In the genomic region with DNA sequence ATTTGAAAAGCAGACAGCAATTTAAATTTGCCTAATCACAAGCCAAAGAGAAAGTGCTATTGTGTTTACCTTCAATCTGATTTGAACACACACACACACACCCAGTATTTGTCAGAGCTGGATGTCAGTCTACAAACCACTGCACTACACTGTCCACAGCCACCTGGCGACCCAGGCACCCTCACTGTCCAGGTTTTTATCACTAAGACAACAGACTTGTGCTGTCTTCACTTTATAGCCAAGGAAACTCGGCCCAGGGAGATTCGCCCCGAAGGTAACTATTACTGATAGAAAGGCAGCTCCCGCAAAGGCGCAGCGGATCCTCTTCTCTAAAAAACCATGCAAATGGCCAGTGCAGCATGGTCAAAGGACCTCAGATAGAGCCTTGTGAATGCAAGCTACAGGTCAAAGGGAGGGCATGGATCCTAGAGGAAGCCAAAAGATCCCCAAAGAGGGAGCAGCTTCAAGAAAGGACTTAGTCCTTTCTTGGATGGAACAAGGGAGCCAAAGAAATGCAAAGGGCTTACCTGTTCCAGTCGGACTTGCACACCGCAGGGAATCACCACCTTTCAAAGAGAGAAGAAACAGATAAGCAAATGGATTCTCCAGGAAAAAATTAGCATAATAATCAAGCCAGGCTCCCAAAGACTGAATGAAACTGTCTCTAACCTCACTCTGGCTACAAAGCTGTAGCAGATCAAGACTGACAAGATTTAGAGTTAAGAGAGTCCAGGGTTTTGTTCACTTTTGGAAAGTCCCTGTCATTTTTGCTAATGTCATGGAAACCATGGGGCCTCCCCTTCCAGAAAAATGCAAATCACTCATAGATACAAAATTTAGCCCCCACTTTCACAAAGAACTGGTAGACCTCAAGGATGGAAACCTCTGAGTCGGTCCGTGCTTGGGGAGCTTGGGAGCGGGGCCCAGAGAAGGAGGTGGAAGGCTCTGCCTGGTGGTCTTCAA, we compare ENCODE assay signal across 8 cellular contexts.
DNase-seq lines count a peak whose midpoint lies in the region; ATAC-seq and TF ChIP-seq lines count a peak whose summit lies in the region.

No MANE protein-coding gene starts in this region.

- intact Hi-C loops in head of caudate nucleus (cut with DNase I) = no loop called here

- peak; percentile 53 for ATAC-seq in GM21737 (IDR thresholded peaks at IDR 0.05; ENCODE audit: unreplicated experiment)

- WGBS in mesodermal cell (ENCODE audit: insufficient coverage in 2 of 2), 2 experiments = 48 to 66% methylated on average over 7 to 9 of the region's 12 CpGs

- H3K4me3 ChIP-seq in GM12864 (ENCODE audit: low read depth, low read length) = peak overlapping the region; percentile 36
- H3K4me3 ChIP-seq in mesodermal cell (ENCODE audit: extremely low read depth, insufficient read depth, low read length, poor library complexity, severe bottlenecking) = no peak overlapping the region

- peaks cover 50% of the 10 kb centered on the region for H3K4me1 ChIP-seq in mesodermal cell (ENCODE audit: control insufficient read depth, insufficient read depth, low read length, poor library complexity, severe bottlenecking)

- no peak for TF ChIP-seq CTCF in GM12864 (IDR thresholded peaks at IDR 0.05; ENCODE audit: low read depth, low read length, missing control alignments)

- DNase-seq in GM12864 (ENCODE audit: low read depth) = peak; percentile 39
- DNase-seq in NCI-H146 treated with DMSO at 0.1 percent for 48 hours (lab: John Stamatoyannopoulos, UW; ENCODE audit: unreplicated experiment) = peak; percentile 56
- DNase-seq in kidney glomerular epithelial cell (lab: John Stamatoyannopoulos, UW) = no peak
- DNase-seq in globus pallidus (ENCODE audit: low spot score) = no peak
- no peak for DNase-seq in DMS53 treated with DMSO at 0.1 percent for 48 hours (lab: John Stamatoyannopoulos, UW; ENCODE audit: unreplicated experiment)
- DNase-seq in head of caudate nucleus = no peak

- no peaks in the 10 kb centered on the region for H3K9me3 ChIP-seq in mesodermal cell (ENCODE audit: control insufficient read depth, low read length)

- peak overlapping the region; percentile 98 for H3K27ac ChIP-seq in mesodermal cell (ENCODE audit: low read depth, low read length, severe bottlenecking)

- peaks cover 2% of the 10 kb centered on the region for H3K36me3 ChIP-seq in mesodermal cell (ENCODE audit: control insufficient read depth, insufficient read depth, low read length)

Comparison
In these comparisons a context has a peak if more than half of its experiments do, and no peak if none do; other contexts are left out.
1. DNase-seq: peak in GM12864 (single experiment) and NCI-H146 treated with DMSO at 0.1 percent for 48 hours (single experiment); none in kidney glomerular epithelial cell (single experiment), globus pallidus (single experiment), DMS53 treated with DMSO at 0.1 percent for 48 hours (single experiment) and head of caudate nucleus (0 of 42).